In the genomic region with DNA sequence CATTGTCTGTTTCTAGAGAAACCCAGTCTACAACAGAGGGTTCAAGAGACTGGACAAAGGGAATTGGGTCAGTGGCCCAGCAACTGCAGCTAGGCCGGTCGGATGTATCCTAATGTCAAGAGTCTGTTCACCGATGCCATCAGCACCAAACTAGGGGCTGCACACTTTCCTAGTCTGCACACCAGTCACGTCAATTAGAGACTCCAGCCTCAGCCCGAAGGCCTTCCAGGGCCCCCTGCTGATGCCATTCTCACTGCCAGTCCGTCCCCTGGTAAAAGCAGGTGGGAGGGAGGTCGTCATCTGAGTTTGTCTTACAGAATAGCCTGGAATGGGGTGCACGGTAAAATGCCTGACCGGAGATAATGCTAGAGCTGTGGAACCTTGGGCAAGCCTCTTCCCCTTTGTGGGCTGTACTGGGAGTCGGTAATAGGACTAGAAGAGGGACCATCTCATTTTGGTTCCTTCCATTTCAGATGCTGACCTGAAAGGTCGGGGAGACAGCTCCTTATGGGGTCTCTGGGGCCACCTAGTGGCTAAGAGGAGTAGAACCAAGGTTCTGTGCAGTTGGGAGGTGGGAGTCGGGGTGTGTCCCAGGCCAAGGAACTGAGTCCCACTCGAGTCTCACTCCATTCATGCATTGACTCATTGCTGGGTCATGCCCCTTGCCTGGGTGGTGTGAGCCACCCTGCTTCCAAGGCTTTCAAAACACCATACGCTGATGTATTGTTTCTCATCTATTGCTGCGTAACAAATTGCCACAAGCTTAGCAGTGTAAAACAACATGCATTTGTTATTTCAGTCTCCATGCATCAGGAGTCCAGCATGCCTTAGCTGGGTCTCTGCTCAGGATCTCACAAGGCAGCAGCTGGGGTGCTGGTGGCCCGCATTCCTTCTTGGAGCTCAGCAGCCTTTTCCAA, we compare ENCODE assay signal across 8 cellular contexts. TPM values are rescaled to one million over a fixed set of nuclear protein-coding genes. Genes with fewer than 3 reads are reported as not detected.
DNase-seq lines count a peak whose midpoint lies in the region; ATAC-seq and TF ChIP-seq lines count a peak whose summit lies in the region.

No MANE protein-coding gene starts in this region.

- H3K4me1 Mint-ChIP-seq in stimulated activated naive CD8-positive, alpha-beta T cell treated with anti-CD3 and anti-CD28 coated beads, Interleukin-15, amount 100 ng/mL, for 72 hours: peaks cover 35% of the 10 kb centered on the region

- peak; percentile 38 for ATAC-seq in HG02678 (IDR thresholded peaks at IDR 0.05; ENCODE audit: unreplicated experiment)
- ATAC-seq in stimulated activated naive CD8-positive, alpha-beta T cell treated with anti-CD3 and anti-CD28 coated beads, Interleukin-15, amount 100 ng/mL, for 72 hours: peak; percentile 57
- ATAC-seq in HG02970 (IDR thresholded peaks at IDR 0.05; ENCODE audit: low FRiP score, unreplicated experiment): no peak

- no peak overlapping the region for H3K4me3 Mint-ChIP-seq in stimulated activated naive CD8-positive, alpha-beta T cell treated with anti-CD3 and anti-CD28 coated beads, Interleukin-15, amount 100 ng/mL, for 72 hours

- H3K27me3 ChIP-seq in dorsolateral prefrontal cortex: no peaks in the 10 kb centered on the region

- no peaks in the 10 kb centered on the region for H3K27me3 Mint-ChIP-seq in stimulated activated naive CD8-positive, alpha-beta T cell treated with anti-CD3 and anti-CD28 coated beads, Interleukin-15, amount 100 ng/mL, for 72 hours

- H3K4me3 ChIP-seq in dorsolateral prefrontal cortex: peak overlapping the region in 11 of 59 donors; percentile 0 to 31 (median 10)

- TF ChIP-seq CTCF in dorsolateral prefrontal cortex (IDR thresholded peaks at IDR 0.05 in 54 of 56, conservative IDR thresholded peaks at IDR 0.05 in 2 of 56; ENCODE audit: low read depth in 1 of 56, partially characterized antibody in 56 of 56): peak; percentile 67 to 96 (median 87)

- intact Hi-C loops in dorsolateral prefrontal cortex (cut with DNase I): loop anchor here (2.0 to 5.0 kb wide), 2 partner anchors 53 to 64 kb away; no protein-coding TSS in a partner anchor

- peak overlapping the region in 56 of 59 donors; percentile 1 to 99 (median 73) for H3K27ac ChIP-seq in dorsolateral prefrontal cortex

- DNase-seq in DMS 273 treated with DMSO at 0.1 percent for 48 hours (lab: John Stamatoyannopoulos, UW) (peak; percentile 40), NCI-H524 treated with DMSO at 0.1 percent for 48 hours (lab: John Stamatoyannopoulos, UW) (peak; percentile 23), dorsolateral prefrontal cortex (peak in 6 of 10 donors; percentile 56 to 68 (median 60)), lung microvascular endothelial cell (ENCODE audit: low read depth in 2 of 2) (peak; percentile 50 to 69)
- DNase-seq in activated CD4-positive, alpha-beta T cell treated with anti-CD3 and anti-CD28 coated beads for 4 hours: peak; percentile 61 to 63
- peak; percentile 71 to 72 for DNase-seq in stimulated activated naive CD8-positive, alpha-beta T cell treated with anti-CD3 and anti-CD28 coated beads, Interleukin-15, amount 100 ng/mL, for 72 hours

- H3K27ac Mint-ChIP-seq in stimulated activated naive CD8-positive, alpha-beta T cell treated with anti-CD3 and anti-CD28 coated beads, Interleukin-15, amount 100 ng/mL, for 72 hours: peak overlapping the region in 1 of 2 donors; percentile 50

- no peaks in the 10 kb centered on the region for H3K9me3 Mint-ChIP-seq in stimulated activated naive CD8-positive, alpha-beta T cell treated with anti-CD3 and anti-CD28 coated beads, Interleukin-15, amount 100 ng/mL, for 72 hours

RNA-seq across cellular contexts. Expression of gene SOX12, which starts 5.1 kb away (rescaled TPM):
- total RNA-seq in dorsolateral prefrontal cortex (10 to 100 TPM in 119 of 120 experiments, 1 to 10 TPM in 1; 9.9 to 24.9 (median 16.7) TPM), lung microvascular endothelial cell (2.2 and 2.8 TPM in 2 replicates)

RNA-seq across cellular contexts. Expression of gene NRSN2, which starts 16.4 kb away (rescaled TPM):
- total RNA-seq in dorsolateral prefrontal cortex (100 to 1,000 TPM in 114 of 120 experiments, 10 to 100 TPM in 6; 80.4 to 268 (median 159) TPM), lung microvascular endothelial cell (9.7 and 9.8 TPM in 2 replicates)

RNA-seq across cellular contexts. Expression of gene ZCCHC3, which starts 33.1 kb away (rescaled TPM):
- total RNA-seq in dorsolateral prefrontal cortex: 10 to 100 TPM in 119 of 120 experiments, 1 to 10 TPM in 1; 9.8 to 20.7 (median 14.3) TPM
- 12.9 and 19.0 TPM in 2 replicates for total RNA-seq in lung microvascular endothelial cell

RNA-seq across cellular contexts. Expression of gene C20orf96, which starts 39.9 kb away (rescaled TPM):
- total RNA-seq in dorsolateral prefrontal cortex (10 to 100 TPM in 87 of 120 experiments, 1 to 10 TPM in 33; 5.9 to 19.2 (median 12.2) TPM), lung microvascular endothelial cell (1.4 and 2.4 TPM in 2 replicates)

RNA-seq across cellular contexts. Expression of gene TRIB3, which starts 50.1 kb away (rescaled TPM):
- total RNA-seq in dorsolateral prefrontal cortex (1 to 10 TPM in 119 of 120 experiments, under 1 TPM in 1; 0.77 to 7.6 (median 3.4) TPM), lung microvascular endothelial cell (26.6 and 36.1 TPM in 2 replicates)
